1 cellular context compared by ENCODE assay signal in genomic region chr16:89922477-89922883, GRCh38.
TF ChIP-seq lines count a peak whose summit lies in the region.

No MANE protein-coding gene starts in this region.

TF ChIP-seq in HepG2, 621 proteins besides CTCF, POLR2A, EP300 and RAD21 (continued from another document and continues in another):
- TF ChIP-seq ZSCAN9 (CRISPR knock-in tag; IDR thresholded peaks at IDR 0.05; ENCODE audit: borderline replicate concordance), result no peak
- TF ChIP-seq ZNF547 (CRISPR knock-in tag; IDR thresholded peaks at IDR 0.05), result no peak
- TF ChIP-seq ZBTB39 (CRISPR knock-in tag; IDR thresholded peaks at IDR 0.05), result no peak; the same call in 1 of the 2 replicates
- TF ChIP-seq ZMAT5 (CRISPR knock-in tag; IDR thresholded peaks at IDR 0.05; ENCODE audit: borderline replicate concordance, low read depth), result no peak
- no peak for TF ChIP-seq HDAC2 (CRISPR knock-in tag; IDR thresholded peaks at IDR 0.05)
- no peak for TF ChIP-seq ZMYM2 (CRISPR knock-in tag; IDR thresholded peaks at IDR 0.05)
- TF ChIP-seq DPF2 (CRISPR knock-in tag; IDR thresholded peaks at IDR 0.05; ENCODE audit: borderline replicate concordance, low read depth), result no peak
- TF ChIP-seq THAP9 (CRISPR knock-in tag; IDR thresholded peaks at IDR 0.05; ENCODE audit: borderline replicate concordance), result 0 out of 2 replicates have a peak, but pooled peaks have one; percentile 56
- TF ChIP-seq HMG20B (CRISPR knock-in tag; conservative IDR thresholded peaks at IDR 0.05), result no peak; the same call in 1 of the 2 replicates
- TF ChIP-seq IRF9 (CRISPR knock-in tag; IDR thresholded peaks at IDR 0.05; ENCODE audit: borderline replicate concordance), result no peak
- no peak for TF ChIP-seq ZBTB33 (CRISPR knock-in tag; IDR thresholded peaks at IDR 0.05)
- TF ChIP-seq ZFP36L1 (CRISPR knock-in tag; IDR thresholded peaks at IDR 0.05), result no peak; the same call in 1 of the 2 replicates
- TF ChIP-seq ZNF589 (CRISPR knock-in tag; conservative IDR thresholded peaks at IDR 0.05), result no peak
- TF ChIP-seq MAF1 (CRISPR knock-in tag; IDR thresholded peaks at IDR 0.05; ENCODE audit: borderline replicate concordance), result peak; percentile 33; the same call in 1 of the 2 replicates
- peak; percentile 31 for TF ChIP-seq CCAR2 (optimal IDR thresholded peaks at IDR 0.05; ENCODE audit: low read depth, low read length)
- no peak for TF ChIP-seq ZNF354B (CRISPR knock-in tag; IDR thresholded peaks at IDR 0.05)
- TF ChIP-seq TP53 (CRISPR knock-in tag; conservative IDR thresholded peaks at IDR 0.05), result peak; percentile 17; the same call in 1 of the 2 replicates
- no peak for TF ChIP-seq ZNF562 (CRISPR knock-in tag; IDR thresholded peaks at IDR 0.05; ENCODE audit: borderline replicate concordance)
- peak; percentile 92; the same call in 1 of the 2 replicates for TF ChIP-seq ZNF83 (CRISPR knock-in tag; IDR thresholded peaks at IDR 0.05; ENCODE audit: borderline replicate concordance)
- peak; percentile 20; the same call in 1 of the 2 replicates for TF ChIP-seq GATA4 (IDR thresholded peaks at IDR 0.05; ENCODE audit: borderline replicate concordance, low read depth)
- TF ChIP-seq KDM3A (CRISPR knock-in tag; IDR thresholded peaks at IDR 0.05; ENCODE audit: low read depth), result no peak; the same call in 1 of the 2 replicates
- TF ChIP-seq ZNF230 (CRISPR knock-in tag; IDR thresholded peaks at IDR 0.05), result no peak
- TF ChIP-seq ZNF44 (CRISPR knock-in tag; IDR thresholded peaks at IDR 0.05), result peak; percentile 69; the same call in 1 of the 2 replicates
- no peak for TF ChIP-seq ZNF207 (IDR thresholded peaks at IDR 0.05; ENCODE audit: borderline replicate concordance)
- 0 out of 2 replicates have a peak, but pooled peaks have one; percentile 80 for TF ChIP-seq SMAD1 (CRISPR knock-in tag; IDR thresholded peaks at IDR 0.05; ENCODE audit: borderline replicate concordance, low read depth)
- no peak for TF ChIP-seq RCOR2 (CRISPR knock-in tag; IDR thresholded peaks at IDR 0.05)
- TF ChIP-seq ELF3 (CRISPR knock-in tag; IDR thresholded peaks at IDR 0.05), result no peak; the same call in 1 of the 2 replicates
- TF ChIP-seq ZNF704 (CRISPR knock-in tag; IDR thresholded peaks at IDR 0.05; ENCODE audit: borderline replicate concordance), result 0 out of 2 replicates have a peak, but pooled peaks have one; percentile 7
- no peak for TF ChIP-seq MAFG (CRISPR knock-in tag; IDR thresholded peaks at IDR 0.05)
- no peak for TF ChIP-seq ATAD3A (CRISPR knock-in tag; IDR thresholded peaks at IDR 0.05)
- no peak; the same call in 1 of the 2 replicates for TF ChIP-seq MAZ (IDR thresholded peaks at IDR 0.05; ENCODE audit: borderline replicate concordance, low read depth, low read length)
- no peak for TF ChIP-seq MAZ (CRISPR knock-in tag; IDR thresholded peaks at IDR 0.05; ENCODE audit: low read depth)
- no peak for TF ChIP-seq RFXANK (CRISPR knock-in tag; IDR thresholded peaks at IDR 0.05)
- TF ChIP-seq ZNF337 (CRISPR knock-in tag; IDR thresholded peaks at IDR 0.05; ENCODE audit: borderline replicate concordance, low read depth), result peak; percentile 38; the same call in 1 of the 2 replicates
- no peak for TF ChIP-seq RARG (CRISPR knock-in tag; IDR thresholded peaks at IDR 0.05; ENCODE audit: low read depth)
- TF ChIP-seq KLF15 (CRISPR knock-in tag; IDR thresholded peaks at IDR 0.05; ENCODE audit: borderline replicate concordance), result peak; percentile 63; the same call in 1 of the 2 replicates
- TF ChIP-seq NFIC (IDR thresholded peaks at IDR 0.05; ENCODE audit: low read length), result no peak
- TF ChIP-seq ZNF652 (CRISPR knock-in tag; IDR thresholded peaks at IDR 0.05; ENCODE audit: borderline replicate concordance, low read depth), result no peak; the same call in 1 of the 2 replicates
- TF ChIP-seq ZNF282 (IDR thresholded peaks at IDR 0.05; ENCODE audit: partially characterized antibody), result no peak
- TF ChIP-seq SOX13 (IDR thresholded peaks at IDR 0.05), result no peak
- peak in 1 of 2 experiments; percentile 44; a peak in 1 of 4 replicates for TF ChIP-seq SOX13 (CRISPR knock-in tag; conservative IDR thresholded peaks at IDR 0.05 in 1 of 2, IDR thresholded peaks at IDR 0.05 in 1 of 2)
- TF ChIP-seq HNF4G (IDR thresholded peaks at IDR 0.05; ENCODE audit: borderline replicate concordance, low read depth, low read length), result 0 out of 2 replicates have a peak, but pooled peaks have one; percentile 2
- TF ChIP-seq HNF4G (CRISPR knock-in tag; IDR thresholded peaks at IDR 0.05; ENCODE audit: borderline replicate concordance, low read depth), result peak; percentile 33; the same call in 1 of the 2 replicates
- 0 out of 2 replicates have a peak, but pooled peaks have one; percentile 25 for TF ChIP-seq ZNF17 (CRISPR knock-in tag; IDR thresholded peaks at IDR 0.05)
- no peak for TF ChIP-seq AFF4 (CRISPR knock-in tag; IDR thresholded peaks at IDR 0.05)
- no peak; the same call in 1 of the 2 replicates for TF ChIP-seq MLX (CRISPR knock-in tag; IDR thresholded peaks at IDR 0.05)
- TF ChIP-seq ZNF737 (CRISPR knock-in tag; IDR thresholded peaks at IDR 0.05; ENCODE audit: borderline replicate concordance), result no peak
- TF ChIP-seq ZNF710 (CRISPR knock-in tag; IDR thresholded peaks at IDR 0.05; ENCODE audit: borderline replicate concordance), result peak; percentile 42; the same call in 1 of the 2 replicates
- peak; percentile 90 for TF ChIP-seq ZFP82 (CRISPR knock-in tag; IDR thresholded peaks at IDR 0.05; ENCODE audit: borderline replicate concordance)
- TF ChIP-seq MED8 (CRISPR knock-in tag; IDR thresholded peaks at IDR 0.05; ENCODE audit: insufficient replicate concordance), result no peak
- no peak for TF ChIP-seq ASH2L (IDR thresholded peaks at IDR 0.05; ENCODE audit: insufficient read length, low read depth, low read length)
